Comparison of ENCODE assay signal across 1 cellular context in genomic region chr11:87081358-87081757, GRCh38.
TF ChIP-seq lines count a peak whose summit lies in the region.

No MANE protein-coding gene starts in this region.

TF ChIP-seq in GM12878, 131 proteins besides CTCF, POLR2A, EP300 and RAD21 (continued from another document):
- TF ChIP-seq BCLAF1 (IDR thresholded peaks at IDR 0.05) = no peak
- no peak for TF ChIP-seq TCF7 (IDR thresholded peaks at IDR 0.05; ENCODE audit: borderline replicate concordance)
- TF ChIP-seq ZNF592 (IDR thresholded peaks at IDR 0.05) = no peak
- TF ChIP-seq ASH2L (IDR thresholded peaks at IDR 0.05; ENCODE audit: borderline replicate concordance, low read depth) = peak; percentile 43; the same call in 1 of the 2 replicates
- TF ChIP-seq GABPA (IDR thresholded peaks at IDR 0.05; ENCODE audit: low read depth) = no peak
- TF ChIP-seq SMAD1 (IDR thresholded peaks at IDR 0.05; ENCODE audit: low read depth, partially characterized antibody) = peak; percentile 19
- no peak for TF ChIP-seq ESRRA (IDR thresholded peaks at IDR 0.05; ENCODE audit: low read length)
- TF ChIP-seq RELB (IDR thresholded peaks at IDR 0.05; ENCODE audit: low read depth) = 0 out of 2 replicates have a peak, but pooled peaks have one; percentile 43
TF ChIP-seq in GM12878: peak in this region for 8.
